1 cellular context compared by ENCODE assay signal in genomic region chr6:158387578-158387977, GRCh38.
TF ChIP-seq lines count a peak whose summit lies in the region.

No MANE protein-coding gene starts in this region.

TF ChIP-seq in SK-N-SH, 30 proteins besides CTCF, POLR2A, EP300 and RAD21 (continued from another document):
- TF ChIP-seq ELF1 (IDR thresholded peaks at IDR 0.05) (no peak), EZH2phosphoT487 (IDR thresholded peaks at IDR 0.05; ENCODE audit: borderline replicate concordance, low read depth) (no peak)
TF ChIP-seq in SK-N-SH: peak in this region for 0.
